19 cellular contexts compared by ENCODE assay signal in the genomic region with DNA sequence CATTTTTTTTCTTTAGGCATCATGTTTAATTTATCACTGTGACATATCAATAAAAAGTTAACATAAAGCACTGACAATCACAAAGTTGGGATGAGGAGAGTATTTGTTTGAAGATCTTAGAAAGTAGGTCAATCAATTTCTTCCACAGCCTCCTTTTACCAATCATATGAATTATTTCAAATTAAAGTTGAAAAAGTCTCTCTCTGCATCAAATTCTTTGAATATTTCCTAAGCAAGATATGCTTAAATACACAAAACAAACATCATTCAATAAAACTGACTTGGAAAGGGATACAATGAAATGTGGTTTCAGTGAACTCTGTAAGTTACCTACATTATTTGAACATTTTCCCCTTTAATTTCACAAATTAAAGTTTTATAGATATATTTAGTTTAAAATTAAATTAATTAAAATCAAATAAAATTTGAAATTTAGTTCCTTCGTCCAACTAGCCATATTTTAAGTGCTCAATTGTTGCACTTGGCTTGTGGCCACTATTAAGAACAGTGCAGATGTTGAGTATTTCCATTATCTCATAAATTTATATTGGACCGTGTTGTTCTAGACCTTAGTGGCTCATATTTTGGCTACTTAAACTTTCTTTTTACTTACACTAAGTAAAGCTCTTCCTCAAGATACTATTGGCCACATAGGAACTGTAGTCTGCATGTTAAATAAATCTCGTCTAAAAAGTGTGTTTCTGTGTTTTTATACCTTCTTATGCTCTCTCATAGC.
DNase-seq lines count a peak whose midpoint lies in the region; ATAC-seq, FAIRE-seq and TF ChIP-seq lines count a peak whose summit lies in the region.
"Had no signal": no experiment of that assay in that cellular context is flagged by ENCODE, and none has a peak within 500 bp of the region (broad histone marks: within the 10 kb centered on the region; RNA-seq: fewer than 3 reads in every experiment).

No MANE protein-coding gene starts in this region.

- H3K9me3 Mint-ChIP-seq in astrocyte (ENCODE audit: unreplicated experiment) (peaks cover 7% of the 10 kb centered on the region), osteocyte (ENCODE audit: unreplicated experiment) (peaks cover 22% of the 10 kb centered on the region)

- DNase-seq in HCT116 (ENCODE audit: low read depth, low spot score), result no peak
- peak; percentile 35 for DNase-seq in astrocyte (ENCODE audit: low read depth)
- DNase-seq in fibroblast of villous mesenchyme (ENCODE audit: low read depth), result peak; percentile 19
- no peak for DNase-seq in osteocyte (ENCODE audit: extremely low spot score, unreplicated experiment)
- no peak for DNase-seq in NCI-H1436 treated with DMSO at 0.1 percent for 48 hours (lab: John Stamatoyannopoulos, UW)
- DNase-seq in neuronal stem cell (ENCODE audit: low spot score), result no peak
- DNase-seq: ACHN; C1 segment of cervical spinal cord; CD8-positive, alpha-beta memory T cell; DMS79; NCI-H1105 treated with DMSO at 0.1 percent for 48 hours; NCI-H187; NCI-H2107; NCI-H2227 treated with DMSO at 0.1 percent for 48 hours; NCI-H524 had no signal

- H3K36me3 Mint-ChIP-seq in astrocyte (ENCODE audit: low read depth, unreplicated experiment) (no peaks in the 10 kb centered on the region), osteocyte (ENCODE audit: unreplicated experiment) (peaks cover 12% of the 10 kb centered on the region)
- H3K36me3 Mint-ChIP-seq: CD8-positive, alpha-beta memory T cell had no signal

- TF ChIP-seq CTCF in HCT116 (IDR thresholded peaks at IDR 0.05 in 2 of 3, conservative IDR thresholded peaks at IDR 0.05 in 1 of 3; ENCODE audit: borderline replicate concordance in 1 of 3, insufficient read depth in 1 of 3, low read depth in 2 of 3, low read length in 2 of 3), result no peak
- TF ChIP-seq CTCF in astrocyte (IDR thresholded peaks at IDR 0.05; ENCODE audit: insufficient read depth, low read depth, low read length), result no peak
- TF ChIP-seq CTCF in fibroblast of villous mesenchyme (IDR thresholded peaks at IDR 0.05; ENCODE audit: insufficient read depth, low read depth, low read length), result no peak
- TF ChIP-seq CTCF in osteocyte (IDR thresholded peaks at IDR 0.05), result no peak

- H3K23ac ChIP-seq in neuronal stem cell (ENCODE audit: low read depth, low read length, poor library complexity), result no peak overlapping the region

- peaks cover 18% of the 10 kb centered on the region for H3K4me1 Mint-ChIP-seq in astrocyte (ENCODE audit: low read depth, unreplicated experiment)
- H3K4me1 Mint-ChIP-seq in osteocyte (ENCODE audit: unreplicated experiment), result peaks cover 25% of the 10 kb centered on the region
- H3K4me1 Mint-ChIP-seq: CD8-positive, alpha-beta memory T cell had no signal

- H4K20me1 ChIP-seq in HCT116 (ENCODE audit: insufficient read depth), result no peaks in the 10 kb centered on the region
- no peaks in the 10 kb centered on the region for H4K20me1 ChIP-seq in astrocyte (ENCODE audit: insufficient read depth, low read length)

- no peak overlapping the region for H4K8ac ChIP-seq in neuronal stem cell (ENCODE audit: low read depth, low read length)

- no peak overlapping the region for H2AK5ac ChIP-seq in neuronal stem cell (ENCODE audit: low read depth, low read length)

- no TSS peak for BruUV-seq in HCT116 (replicated peaks; lab: Mats Ljungman, UMichigan)

- H3K9ac ChIP-seq in HCT116 (ENCODE audit: low read length) (peak overlapping the region; percentile 41), astrocyte (ENCODE audit: low read length) (peak overlapping the region; percentile 35), neuronal stem cell (ENCODE audit: low read depth, low read length, poor library complexity) (no peak overlapping the region)

- H3K27ac Mint-ChIP-seq in astrocyte (ENCODE audit: unreplicated experiment), result peak overlapping the region; percentile 43
- H3K27ac Mint-ChIP-seq in osteocyte (ENCODE audit: unreplicated experiment), result peak overlapping the region; percentile 73
- H3K27ac Mint-ChIP-seq: CD8-positive, alpha-beta memory T cell had no signal

- no peak overlapping the region for H2BK15ac ChIP-seq in neuronal stem cell (ENCODE audit: low read length)

- H3K4me2 ChIP-seq in HCT116 (ENCODE audit: low read length) (peak overlapping the region; percentile 67), astrocyte (ENCODE audit: low read length) (peak overlapping the region; percentile 72), neuronal stem cell (ENCODE audit: insufficient read depth, low read length, poor library complexity, severe bottlenecking) (no peak overlapping the region)

- no peak overlapping the region for H2BK5ac ChIP-seq in neuronal stem cell (ENCODE audit: low read length)

- H3K4ac ChIP-seq in neuronal stem cell (ENCODE audit: low read length), result no peak overlapping the region

- H2BK12ac ChIP-seq in neuronal stem cell (ENCODE audit: low read length), result no peak overlapping the region

- H3K27me3 ChIP-seq in HCT116 (ENCODE audit: insufficient read depth, low read length) (no peaks in the 10 kb centered on the region), astrocyte (ENCODE audit: insufficient read depth, low read length) (no peaks in the 10 kb centered on the region), neuronal stem cell (ENCODE audit: control insufficient read depth in 3 of 3, insufficient read depth in 3 of 3, low read depth in 1 of 3, low read length in 3 of 3) (no peaks in the 10 kb centered on the region)

- no peaks in the 10 kb centered on the region for H3K9me2 ChIP-seq in HCT116 (ENCODE audit: insufficient read depth)

- no peak for TF ChIP-seq RAD21 in HCT116 (IDR thresholded peaks at IDR 0.05; ENCODE audit: low read depth)

- CTCF ChIA-PET in HCT116 (lab: Charles Lee), result no interaction called here

- H3K4me1 ChIP-seq in HCT116 (ENCODE audit: control insufficient read depth in 1 of 2, insufficient read depth in 2 of 2, low read length in 2 of 2), result peaks cover 30 to 43% of the 10 kb centered on the region in 2 experiments
- H3K4me1 ChIP-seq in astrocyte (ENCODE audit: insufficient read depth, low read length), result peaks cover 20% of the 10 kb centered on the region
- H3K4me1 ChIP-seq in neuronal stem cell (ENCODE audit: control insufficient read depth in 2 of 2, insufficient read depth in 1 of 2, low read depth in 1 of 2, low read length in 2 of 2), result no peaks in the 10 kb centered on the region

- H3K27ac ChIP-seq in HCT116 (ENCODE audit: low read depth, low read length), result peak overlapping the region; percentile 93
- peak overlapping the region; percentile 63 for H3K27ac ChIP-seq in astrocyte (ENCODE audit: low read depth, low read length)
- H3K27ac ChIP-seq in neuronal stem cell (replicated peaks; ENCODE audit: low read length), result no peak overlapping the region

- no peaks in the 10 kb centered on the region for H3K27me3 Mint-ChIP-seq in astrocyte (ENCODE audit: low read depth, unreplicated experiment)
- H3K27me3 Mint-ChIP-seq in osteocyte (ENCODE audit: unreplicated experiment), result no peaks in the 10 kb centered on the region
- H3K27me3 Mint-ChIP-seq: CD8-positive, alpha-beta memory T cell had no signal

- H2AFZ ChIP-seq in HCT116 (ENCODE audit: low read depth, low read length, poor library complexity, severe bottlenecking) (peak overlapping the region; percentile 66), astrocyte (ENCODE audit: low read depth, low read length) (no peak overlapping the region), neuronal stem cell (ENCODE audit: low read length) (no peak overlapping the region)

- no peak overlapping the region for H4K91ac ChIP-seq in neuronal stem cell (ENCODE audit: low read depth, low read length, poor library complexity)

- peak; percentile 5 for FAIRE-seq in astrocyte (lab: Jason Lieb, UNC)
- FAIRE-seq: D721Med, H1, K562 had no signal

- H2BK120ac ChIP-seq in neuronal stem cell (ENCODE audit: low read depth, low read length), result no peak overlapping the region

- peaks cover 0 to 17% of the 10 kb centered on the region in 2 experiments; a peak in 2 of 4 replicates for H3K9me3 ChIP-seq in HCT116 (ENCODE audit: control insufficient read depth in 1 of 2, insufficient read depth in 1 of 2, low read depth in 1 of 2, low read length in 2 of 2)
- H3K9me3 ChIP-seq in astrocyte (ENCODE audit: insufficient read depth, low read depth, low read length), result no peaks in the 10 kb centered on the region
- no peaks in the 10 kb centered on the region for H3K9me3 ChIP-seq in neuronal stem cell (replicated peaks in 1 of 2; ENCODE audit: control insufficient read depth in 2 of 2, insufficient read depth in 1 of 2, low read depth in 1 of 2, low read length in 2 of 2)

- H3K14ac ChIP-seq in neuronal stem cell (ENCODE audit: low read length), result no peak overlapping the region

- peak overlapping the region in 1 of 2 experiments; percentile 21; a peak in 2 of 4 replicates for H3K4me3 ChIP-seq in HCT116 (replicated peaks in 1 of 2; ENCODE audit: low read depth in 1 of 2, low read length in 2 of 2)
- H3K4me3 ChIP-seq in astrocyte (ENCODE audit: insufficient read depth, low read depth, low read length), result peak overlapping the region; percentile 12
- no peak overlapping the region for H3K4me3 ChIP-seq in fibroblast of villous mesenchyme (ENCODE audit: low read depth, low read length)
- no peak overlapping the region for H3K4me3 ChIP-seq in neuronal stem cell (ENCODE audit: low read length in 2 of 2)
- H3K4me3 ChIP-seq: K562 had no signal

- POLR2A ChIA-PET in HCT116 (lab: Charles Lee), result interaction anchor here (1.6 kb wide), 1 partner anchor 17 kb away, joined by 4 read pairs; no protein-coding TSS in a partner anchor

- RAD21 ChIA-PET in HCT116 (lab: Charles Lee; ENCODE audit: low non-redundant PET in 1 of 2, low total read pairs in 2 of 2, uncharacterized antibody in 2 of 2, unreplicated experiment in 2 of 2), result no interaction called here

- no peak for TF ChIP-seq POLR2A in HCT116 (IDR thresholded peaks at IDR 0.05; ENCODE audit: borderline replicate concordance, extremely low read depth, insufficient read depth, insufficient read length)

- intact Hi-C loops in HCT116 (cut with micrococcal nuclease), result no loop called here

- no peaks in the 10 kb centered on the region for H3K79me2 ChIP-seq in HCT116 (ENCODE audit: insufficient read depth, low read length)
- H3K79me2 ChIP-seq in astrocyte (ENCODE audit: insufficient read depth, low read length), result no peaks in the 10 kb centered on the region

- no CpG with 5 or more reads among the region's 3 CpGs for WGBS in neuronal stem cell (ENCODE audit: extremely low coverage in 2 of 2, insufficient read length in 2 of 2, insufficient replicate concordance in 1 of 2), 2 donors

- H3K79me1 ChIP-seq in neuronal stem cell (ENCODE audit: low read depth, low read length), result no peaks in the 10 kb centered on the region

- peaks cover 0 to 17% of the 10 kb centered on the region in 2 experiments; a peak in 2 of 4 replicates for H3K36me3 ChIP-seq in HCT116 (ENCODE audit: control insufficient read depth in 1 of 2, insufficient read depth in 2 of 2, low read length in 2 of 2)
- no peaks in the 10 kb centered on the region for H3K36me3 ChIP-seq in astrocyte (ENCODE audit: insufficient read depth, low read length)
- H3K36me3 ChIP-seq in neuronal stem cell (replicated peaks in 1 of 2; ENCODE audit: control insufficient read depth in 2 of 2, insufficient read depth in 2 of 2, low read length in 2 of 2), result no peaks in the 10 kb centered on the region

- no peak for ATAC-seq in HCT116
- no peak for ATAC-seq in HG02973 (IDR thresholded peaks at IDR 0.05; ENCODE audit: unreplicated experiment)
- ATAC-seq: K562 had no signal

- no peak overlapping the region for H3K18ac ChIP-seq in neuronal stem cell (ENCODE audit: low read length)

- H3K4me3 Mint-ChIP-seq in astrocyte (ENCODE audit: unreplicated experiment) (no peak overlapping the region), osteocyte (ENCODE audit: unreplicated experiment) (no peak overlapping the region)
- H3K4me3 Mint-ChIP-seq: CD8-positive, alpha-beta memory T cell had no signal

Comparison
In these comparisons a context has a peak if more than half of its experiments do, and no peak if none do; other contexts are left out.
1. DNase-seq: peak in astrocyte (single experiment) and fibroblast of villous mesenchyme (single experiment); none in HCT116 (single experiment), osteocyte (single experiment), NCI-H1436 treated with DMSO at 0.1 percent for 48 hours (single experiment) and neuronal stem cell (single experiment).